ENCODE assay signal across 12 cellular contexts in genomic region chr22:47276219-47276843, GRCh38.
"Had no signal": no experiment of that assay in that cellular context is flagged by ENCODE, and none has a peak within 500 bp of the region (broad histone marks: within the 10 kb centered on the region; RNA-seq: fewer than 3 reads in every experiment).

No MANE protein-coding gene starts in this region.

- H3K27ac ChIP-seq: heart right ventricle, left lung had no signal

- H3K36me3 ChIP-seq: heart right ventricle, left lung had no signal

- ATAC-seq: esophagus mucosa, left lung, natural killer cell had no signal

- H3K4me1 ChIP-seq: heart right ventricle, left lung had no signal

- H3K9me3 ChIP-seq: left lung had no signal

- H3K4me3 ChIP-seq: heart right ventricle, left lung had no signal

- DNase-seq: activated B cell treated with CpG ODN at 0.5 μM for 24 hours; activated CD4-positive, alpha-beta T cell treated with anti-CD3 and anti-CD28 coated beads, Interleukin-2, amount 10 ng/mL, durations not matched to agents 24 days and 14 days; activated CD8-positive, alpha-beta memory T cell treated with anti-CD3 and anti-CD28 coated beads for 24 hours; cerebellar nuclear complex; dermis blood vessel endothelial cell; heart right ventricle; islet precursor cell; left lung; natural killer cell; stimulated activated CD4-positive, alpha-beta T cell treated with anti-CD3 and anti-CD28 coated beads, Interleukin-2, amount 100 ng/mL, for 48 hours; T-helper 2 cell had no signal
